In genomic region chr6:73832313-73832712, GRCh38 we compare ENCODE assay signal across 16 cellular contexts.
DNase-seq lines count a peak whose midpoint lies in the region; ATAC-seq and TF ChIP-seq lines count a peak whose summit lies in the region.
"Had no signal": no experiment of that assay in that cellular context is flagged by ENCODE, and none has a peak within 500 bp of the region (broad histone marks: within the 10 kb centered on the region; RNA-seq: fewer than 3 reads in every experiment).

No MANE protein-coding gene starts in this region.

- H3K36me3 Mint-ChIP-seq in CD4-positive, alpha-beta memory T cell = no peaks in the 10 kb centered on the region
- H3K36me3 Mint-ChIP-seq: CD8-positive, alpha-beta T cell had no signal

- H3K4me1 ChIP-seq in heart left ventricle (no peaks in the 10 kb centered on the region), gastrocnemius medialis (no peaks in the 10 kb centered on the region)
- H3K4me1 ChIP-seq in CD4-positive, alpha-beta memory T cell (ENCODE audit: insufficient read depth, low read length) = no peaks in the 10 kb centered on the region

- peak; percentile 37 to 86 (median 84) for ATAC-seq in heart left ventricle
- peak; percentile 63 to 72 for ATAC-seq in gastrocnemius medialis
- ATAC-seq in GM18909 (IDR thresholded peaks at IDR 0.05; ENCODE audit: poor library complexity, unreplicated experiment) = no peak
- ATAC-seq: CD8-positive, alpha-beta T cell had no signal

- H3K27me3 ChIP-seq in heart left ventricle = no peaks in the 10 kb centered on the region
- no peaks in the 10 kb centered on the region for H3K27me3 ChIP-seq in gastrocnemius medialis
- H3K27me3 ChIP-seq in CD4-positive, alpha-beta memory T cell (ENCODE audit: insufficient read depth, low read length) = no peaks in the 10 kb centered on the region

- H3K36me3 ChIP-seq in heart left ventricle (no peaks in the 10 kb centered on the region), gastrocnemius medialis (no peaks in the 10 kb centered on the region)
- no peaks in the 10 kb centered on the region for H3K36me3 ChIP-seq in CD4-positive, alpha-beta memory T cell (ENCODE audit: insufficient read depth, low read length)

- no peak overlapping the region for H3K4me3 ChIP-seq in cardiac fibroblast (replicated peaks in 1 of 2; ENCODE audit: low read depth in 2 of 2, low read length in 2 of 2)
- no peak overlapping the region for H3K4me3 ChIP-seq in heart left ventricle
- no peak overlapping the region for H3K4me3 ChIP-seq in gastrocnemius medialis
- no peak overlapping the region for H3K4me3 ChIP-seq in CD4-positive, alpha-beta memory T cell (ENCODE audit: low read length in 2 of 2)

- H3K9me3 Mint-ChIP-seq in CD4-positive, alpha-beta memory T cell = peaks cover 0 to 1% (median 0%) of the 10 kb centered on the region in 8 donors
- H3K9me3 Mint-ChIP-seq: CD8-positive, alpha-beta T cell had no signal

- in situ Hi-C loops in gastrocnemius medialis (cut with MboI; ENCODE audit: low sequenced_read_pairs in 4 of 4) = no loop called here

- CTCF ChIA-PET in CD4-positive, alpha-beta memory T cell (lab: Charles Lee; ENCODE audit: partially characterized antibody) = no interaction called here

- H3K9me3 ChIP-seq in heart left ventricle (no peaks in the 10 kb centered on the region), gastrocnemius medialis (no peaks in the 10 kb centered on the region)
- H3K9me3 ChIP-seq in CD4-positive, alpha-beta memory T cell (ENCODE audit: control insufficient read depth in 1 of 2, low read length in 2 of 2) = no peaks in the 10 kb centered on the region
- H3K9me3 ChIP-seq: SK-N-SH had no signal

- no peak for TF ChIP-seq CTCF in cardiac fibroblast (IDR thresholded peaks at IDR 0.05; ENCODE audit: low read depth, low read length)
- TF ChIP-seq CTCF in heart left ventricle (IDR thresholded peaks at IDR 0.05) = no peak
- no peak for TF ChIP-seq CTCF in gastrocnemius medialis (IDR thresholded peaks at IDR 0.05 in 4 of 5, conservative IDR thresholded peaks at IDR 0.05 in 1 of 5)

- intact Hi-C loops in heart left ventricle (cut with DNase I) (no loop called here), gastrocnemius medialis (cut with DNase I; ENCODE audit: low total_unique reads) (no loop called here)
- intact Hi-C loops in CD4-positive, alpha-beta memory T cell (cut with micrococcal nuclease) = no loop called here

- H3K4me3 Mint-ChIP-seq in CD4-positive, alpha-beta memory T cell = no peak overlapping the region
- H3K4me3 Mint-ChIP-seq: CD8-positive, alpha-beta T cell had no signal

- WGBS in heart left ventricle, 4 donors = 66 to 81% (median 75%) methylated on average over 1 of the region's 1 CpG

- TF ChIP-seq POLR2A in heart left ventricle (IDR thresholded peaks at IDR 0.05) = no peak
- TF ChIP-seq POLR2A in gastrocnemius medialis (IDR thresholded peaks at IDR 0.05) = no peak

- no peak overlapping the region for H3K27ac Mint-ChIP-seq in CD4-positive, alpha-beta memory T cell
- H3K27ac Mint-ChIP-seq: CD8-positive, alpha-beta T cell had no signal

- POLR2A ChIA-PET in CD4-positive, alpha-beta memory T cell (lab: Charles Lee; ENCODE audit: partially characterized antibody) = no interaction called here

- DNase-seq in GM03348 (ENCODE audit: low spot score) (peak; percentile 7), cardiac fibroblast (ENCODE audit: low read depth in 2 of 2) (peak; percentile 27 to 43), heart left ventricle (no peak), gastrocnemius medialis (no peak), NCI-H446 (lab: John Stamatoyannopoulos, UW) (no peak)
- DNase-seq in CD4-positive, alpha-beta memory T cell = no peak
- DNase-seq: ACHN; CD8-positive, alpha-beta T cell; DMS79; KBM-7; NCI-H1092; NCI-H146; NCI-H2081; NCI-H510A treated with DMSO at 0.1 percent for 48 hours; SK-N-SH had no signal

- H3K4me1 Mint-ChIP-seq in CD4-positive, alpha-beta memory T cell = no peaks in the 10 kb centered on the region

- peak overlapping the region in 2 of 12 donors; percentile 22 to 24 for H3K27ac ChIP-seq in heart left ventricle
- no peak overlapping the region for H3K27ac ChIP-seq in gastrocnemius medialis
- H3K27ac ChIP-seq in CD4-positive, alpha-beta memory T cell (ENCODE audit: low read depth, low read length) = no peak overlapping the region

- H3K27me3 Mint-ChIP-seq in CD4-positive, alpha-beta memory T cell = peaks cover 2% of the 10 kb centered on the region in 2 donors

Comparison
In these comparisons a context has a peak if more than half of its experiments do, and no peak if none do; other contexts are left out.
1. DNase-seq: peak in GM03348 (single experiment) and cardiac fibroblast (2 of 2); none in heart left ventricle (0 of 5), gastrocnemius medialis (0 of 2), NCI-H446 (0 of 2) and CD4-positive, alpha-beta memory T cell (0 of 5).